ENCODE assay signal across 26 cellular contexts in genomic region chr12:115926037-115926670, GRCh38.
A peak's percentile ranks its signal among the peaks of the same experiment; 100 is the strongest.
DNase-seq lines count a peak whose midpoint lies in the region; ATAC-seq, FAIRE-seq and TF ChIP-seq lines count a peak whose summit lies in the region.
"Had no signal": no experiment of that assay in that cellular context is flagged by ENCODE, and none has a peak within 500 bp of the region (broad histone marks: within the 10 kb centered on the region; RNA-seq: fewer than 3 reads in every experiment).

No MANE protein-coding gene starts in this region.

- no peak overlapping the region for H3K27ac ChIP-seq in foreskin keratinocyte
- no peak overlapping the region for H3K27ac ChIP-seq in HepG2 (ENCODE audit: extremely low read length, insufficient read depth, low read length)
- H3K27ac ChIP-seq in PC-3 (ENCODE audit: low read length), result no peak overlapping the region
- H3K27ac ChIP-seq: 22Rv1; A549; BLaER1 treated with 17β-estradiol and CSF1 and Interleukin-3, amounts not matched to agents 10 nM and 100 nM; GM23248 had no signal

- H4K20me1 ChIP-seq in HepG2 (ENCODE audit: insufficient read depth, low read length), result no peaks in the 10 kb centered on the region
- H4K20me1 ChIP-seq in PC-3 (ENCODE audit: low read length), result no peaks in the 10 kb centered on the region
- H4K20me1 ChIP-seq: BLaER1 treated with 17β-estradiol and CSF1 and Interleukin-3, amounts not matched to agents 10 nM and 100 nM had no signal

- POLR2A ChIA-PET in HepG2 (lab: Yijun Ruan, JAX), result no interaction called here
- POLR2A ChIA-PET in PC-3 (lab: Charles Lee; ENCODE audit: unreplicated experiment), result no interaction called here

- H3K4me3 Mint-ChIP-seq in natural killer cell treated with Interleukin-12 subunit alpha and Interleukin-12 subunit beta and Interleukin-15 and Interleukin-18, amount 100 ng/mL, for 72 hours, result no peak overlapping the region
- H3K4me3 Mint-ChIP-seq in natural killer cell, result no peak overlapping the region
- H3K4me3 Mint-ChIP-seq: CD14-positive monocyte; CD4-positive, alpha-beta T cell; CD8-positive, alpha-beta memory T cell; H9 had no signal

- H3K27me3 ChIP-seq in foreskin keratinocyte (peaks cover 2% of the 10 kb centered on the region), HepG2 (ENCODE audit: control insufficient read depth in 1 of 2, insufficient read depth in 2 of 2, low read length in 2 of 2) (peaks cover 0 to 17% of the 10 kb centered on the region in 2 experiments; a peak in 1 of 5 replicates), PC-3 (ENCODE audit: low read length) (peaks cover 18% of the 10 kb centered on the region; the same call in 1 of the 2 replicates)
- H3K27me3 ChIP-seq: BE2C; BLaER1 treated with 17β-estradiol and CSF1 and Interleukin-3, amounts not matched to agents 10 nM and 100 nM had no signal

- no peak for TF ChIP-seq POLR2A in HepG2 (IDR thresholded peaks at IDR 0.05; ENCODE audit: insufficient read depth in 1 of 2, low read depth in 2 of 2, low read length in 2 of 2)

- no peak for TF ChIP-seq CTCF in natural killer cell (IDR thresholded peaks at IDR 0.05)
- TF ChIP-seq CTCF in foreskin keratinocyte (conservative IDR thresholded peaks at IDR 0.05), result no peak
- no peak for TF ChIP-seq CTCF in HepG2 (CRISPR knock-in tag; IDR thresholded peaks at IDR 0.05)
- no peak for TF ChIP-seq CTCF in PC-3 (conservative IDR thresholded peaks at IDR 0.05; ENCODE audit: low read depth, low read length)

- in situ Hi-C loops in HepG2 (cut with HindIII; ENCODE audit: extremely low pct_ligation_motif_present, low pct_unique_long_range_greater_than_20kb), result no loop called here

- H3K4me1 ChIP-seq in foreskin keratinocyte, result no peaks in the 10 kb centered on the region
- no peaks in the 10 kb centered on the region for H3K4me1 ChIP-seq in HepG2 (ENCODE audit: insufficient read depth, low read length)
- no peaks in the 10 kb centered on the region for H3K4me1 ChIP-seq in PC-3 (ENCODE audit: insufficient read depth, low read length)
- H3K4me1 ChIP-seq: A549, BE2C had no signal

- H3K9me3 ChIP-seq in HepG2 (ENCODE audit: low read length) (peaks cover 8% of the 10 kb centered on the region), PC-3 (ENCODE audit: low read length) (peaks cover 10% of the 10 kb centered on the region)

- 52% methylated on average over 3 of the region's 8 CpGs for WGBS in HepG2 (ENCODE audit: low lambda C conversion rate)

- no peaks in the 10 kb centered on the region for H3K36me3 Mint-ChIP-seq in natural killer cell treated with Interleukin-12 subunit alpha and Interleukin-12 subunit beta and Interleukin-15 and Interleukin-18, amount 100 ng/mL, for 72 hours
- no peaks in the 10 kb centered on the region for H3K36me3 Mint-ChIP-seq in natural killer cell
- H3K36me3 Mint-ChIP-seq: CD14-positive monocyte; CD8-positive, alpha-beta memory T cell had no signal

- no peak overlapping the region for H3K27ac Mint-ChIP-seq in natural killer cell treated with Interleukin-12 subunit alpha and Interleukin-12 subunit beta and Interleukin-15 and Interleukin-18, amount 100 ng/mL, for 72 hours
- H3K27ac Mint-ChIP-seq in natural killer cell, result no peak overlapping the region
- H3K27ac Mint-ChIP-seq: CD14-positive monocyte; CD4-positive, alpha-beta T cell had no signal

- H3K9ac ChIP-seq in HepG2 (ENCODE audit: insufficient read depth, low read depth, low read length) (no peak overlapping the region), PC-3 (ENCODE audit: low read length) (no peak overlapping the region)
- H3K9ac ChIP-seq: BLaER1 treated with 17β-estradiol and CSF1 and Interleukin-3, amounts not matched to agents 10 nM and 100 nM; GM23248 had no signal

- H3K79me2 ChIP-seq in HepG2 (ENCODE audit: insufficient read depth, low read length) (no peaks in the 10 kb centered on the region), PC-3 (ENCODE audit: low read length) (no peaks in the 10 kb centered on the region)

- BruUV-seq in HepG2 (replicated peaks; lab: Mats Ljungman, UMichigan) (no TSS peak), PC-3 (replicated peaks; lab: Mats Ljungman, UMichigan) (no TSS peak)

- no peak for TF ChIP-seq RAD21 in HepG2 (CRISPR knock-in tag; IDR thresholded peaks at IDR 0.05)

- no peak overlapping the region for H3K4me3 ChIP-seq in HepG2 (replicated peaks in 1 of 3; ENCODE audit: insufficient read depth in 1 of 3, low read depth in 2 of 3, low read length in 3 of 3)
- H3K4me3 ChIP-seq in PC-3 (ENCODE audit: low read length), result no peak overlapping the region
- H3K4me3 ChIP-seq: A549; BLaER1 treated with 17β-estradiol and CSF1 and Interleukin-3, amounts not matched to agents 10 nM and 100 nM; GM12878; GM23248 had no signal

- H2AFZ ChIP-seq in HepG2 (ENCODE audit: low read length) (no peak overlapping the region), PC-3 (ENCODE audit: low read length) (no peak overlapping the region)
- H2AFZ ChIP-seq: GM23248 had no signal

- no peak for FAIRE-seq in HepG2 (lab: Jason Lieb, UNC)
- FAIRE-seq: A549, D721Med, GM12878 had no signal

- ATAC-seq in natural killer cell treated with Interleukin-12 subunit alpha and Interleukin-12 subunit beta and Interleukin-15 and Interleukin-18, amount 100 ng/mL, for 72 hours, result peak; percentile 11 to 30
- ATAC-seq in natural killer cell (no peak), foreskin keratinocyte (peak; percentile 20), HepG2 (no peak), GM19023 (IDR thresholded peaks at IDR 0.05; ENCODE audit: unreplicated experiment) (no peak), PC-3 (no peak)
- ATAC-seq: A549, GM12878, HCT116 had no signal

- CTCF ChIA-PET in HepG2 (lab: Yijun Ruan, JAX; ENCODE audit: low intra/inter-chr PET ratio, low total read pairs), result no interaction called here
- CTCF ChIA-PET in PC-3 (lab: Charles Lee), result no interaction called here

- H3K27me3 Mint-ChIP-seq in natural killer cell treated with Interleukin-12 subunit alpha and Interleukin-12 subunit beta and Interleukin-15 and Interleukin-18, amount 100 ng/mL, for 72 hours, result peaks cover 18 to 25% of the 10 kb centered on the region in 2 donors
- peaks cover 10 to 14% of the 10 kb centered on the region in 2 donors for H3K27me3 Mint-ChIP-seq in natural killer cell (ENCODE audit: low read depth in 2 of 2)

- H3K36me3 ChIP-seq in HepG2 (replicated peaks in 1 of 2; ENCODE audit: control insufficient read depth in 1 of 2, insufficient read depth in 2 of 2, low read length in 2 of 2) (no peaks in the 10 kb centered on the region), PC-3 (ENCODE audit: low read depth, low read length) (no peaks in the 10 kb centered on the region)
- H3K36me3 ChIP-seq: BE2C; BLaER1 treated with 17β-estradiol and CSF1 and Interleukin-3, amounts not matched to agents 10 nM and 100 nM had no signal

- H3K4me2 ChIP-seq in HepG2 (ENCODE audit: low read depth, low read length) (no peak overlapping the region), PC-3 (ENCODE audit: low read length) (no peak overlapping the region)
- H3K4me2 ChIP-seq: A549; BLaER1 treated with 17β-estradiol and CSF1 and Interleukin-3, amounts not matched to agents 10 nM and 100 nM had no signal

- no peaks in the 10 kb centered on the region for H3K4me1 Mint-ChIP-seq in natural killer cell treated with Interleukin-12 subunit alpha and Interleukin-12 subunit beta and Interleukin-15 and Interleukin-18, amount 100 ng/mL, for 72 hours (ENCODE audit: low read depth in 2 of 2)
- no peaks in the 10 kb centered on the region for H3K4me1 Mint-ChIP-seq in natural killer cell
- H3K4me1 Mint-ChIP-seq: CD14-positive monocyte; CD8-positive, alpha-beta memory T cell; H9 had no signal

- no peaks in the 10 kb centered on the region for H3K9me3 Mint-ChIP-seq in natural killer cell treated with Interleukin-12 subunit alpha and Interleukin-12 subunit beta and Interleukin-15 and Interleukin-18, amount 100 ng/mL, for 72 hours
- H3K9me3 Mint-ChIP-seq in natural killer cell, result peaks cover 2% of the 10 kb centered on the region in 2 donors

- no peaks in the 10 kb centered on the region for H3K9me2 ChIP-seq in PC-3 (replicated peaks; ENCODE audit: low read length)

- TF ChIP-seq EP300 in HepG2 (IDR thresholded peaks at IDR 0.05; ENCODE audit: low read depth in 2 of 2, low read length in 2 of 2) (no peak), HepG2 (CRISPR knock-in tag; IDR thresholded peaks at IDR 0.05; ENCODE audit: borderline replicate concordance) (no peak)

- no peak for DNase-seq in natural killer cell treated with Interleukin-12 subunit alpha and Interleukin-12 subunit beta and Interleukin-15 and Interleukin-18, amount 100 ng/mL, for 72 hours (ENCODE audit: low spot score)
- DNase-seq in natural killer cell (no peak), foreskin keratinocyte (no peak), HepG2 (ENCODE audit: low spot score) (no peak), PC-3 (no peak), NCI-H345 (lab: John Stamatoyannopoulos, UW) (no peak)
- DNase-seq in activated CD4-positive, CD25-positive, alpha-beta regulatory T cell treated with anti-CD3 and anti-CD28 coated beads, Interleukin-2, amount 50 U/mL, for 72 hours, result no peak
- DNase-seq: ACHN; AML-193; BE2C; CD4-positive, alpha-beta T cell; CD8-positive, alpha-beta memory T cell; DMS 273 treated with DMSO at 0.1 percent for 48 hours; DMS79; EL; GDM1; GM23248; H9 had no signal

- intact Hi-C loops in natural killer cell (cut with micrococcal nuclease) (no loop called here), HepG2 (cut with micrococcal nuclease; ENCODE audit: unreplicated experiment) (no loop called here), PC-3 (cut with micrococcal nuclease) (no loop called here)

- no peaks in the 10 kb centered on the region for H3F3A ChIP-seq in PC-3 (ENCODE audit: low read length, unreplicated experiment)

TF ChIP-seq in HepG2, 621 proteins besides CTCF, POLR2A, EP300 and RAD21:
- TF ChIP-seq, protein P1, sequence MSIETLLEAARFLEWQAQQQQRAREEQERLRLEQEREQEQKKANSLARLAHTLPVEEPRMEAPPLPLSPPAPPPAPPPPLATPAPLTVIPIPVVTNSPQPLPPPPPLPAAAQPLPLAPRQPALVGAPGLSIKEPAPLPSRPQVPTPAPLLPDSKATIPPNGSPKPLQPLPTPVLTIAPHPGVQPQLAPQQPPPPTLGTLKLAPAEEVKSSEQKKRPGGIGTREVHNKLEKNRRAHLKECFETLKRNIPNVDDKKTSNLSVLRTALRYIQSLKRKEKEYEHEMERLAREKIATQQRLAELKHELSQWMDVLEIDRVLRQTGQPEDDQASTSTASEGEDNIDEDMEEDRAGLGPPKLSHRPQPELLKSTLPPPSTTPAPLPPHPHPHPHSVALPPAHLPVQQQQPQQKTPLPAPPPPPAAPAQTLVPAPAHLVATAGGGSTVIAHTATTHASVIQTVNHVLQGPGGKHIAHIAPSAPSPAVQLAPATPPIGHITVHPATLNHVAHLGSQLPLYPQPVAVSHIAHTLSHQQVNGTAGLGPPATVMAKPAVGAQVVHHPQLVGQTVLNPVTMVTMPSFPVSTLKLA (IDR thresholded peaks at IDR 0.05), result peak; percentile 86
- no peak for TF ChIP-seq BORCS8-MEF2B (CRISPR knock-in tag; IDR thresholded peaks at IDR 0.05)
- peak; percentile 72 for TF ChIP-seq ZKSCAN1 (IDR thresholded peaks at IDR 0.05; ENCODE audit: low read length)
TF ChIP-seq in HepG2: peak in this region for 2.

Comparison
In these comparisons a context has a peak if more than half of its experiments do, and no peak if none do; other contexts are left out.
1. ATAC-seq: peak in natural killer cell treated with Interleukin-12 subunit alpha and Interleukin-12 subunit beta and Interleukin-15 and Interleukin-18, amount 100 ng/mL, for 72 hours (2 of 2) and foreskin keratinocyte (single experiment); none in natural killer cell (0 of 3), HepG2 (single experiment), GM19023 (single experiment) and PC-3 (single experiment).